In the genomic region with DNA sequence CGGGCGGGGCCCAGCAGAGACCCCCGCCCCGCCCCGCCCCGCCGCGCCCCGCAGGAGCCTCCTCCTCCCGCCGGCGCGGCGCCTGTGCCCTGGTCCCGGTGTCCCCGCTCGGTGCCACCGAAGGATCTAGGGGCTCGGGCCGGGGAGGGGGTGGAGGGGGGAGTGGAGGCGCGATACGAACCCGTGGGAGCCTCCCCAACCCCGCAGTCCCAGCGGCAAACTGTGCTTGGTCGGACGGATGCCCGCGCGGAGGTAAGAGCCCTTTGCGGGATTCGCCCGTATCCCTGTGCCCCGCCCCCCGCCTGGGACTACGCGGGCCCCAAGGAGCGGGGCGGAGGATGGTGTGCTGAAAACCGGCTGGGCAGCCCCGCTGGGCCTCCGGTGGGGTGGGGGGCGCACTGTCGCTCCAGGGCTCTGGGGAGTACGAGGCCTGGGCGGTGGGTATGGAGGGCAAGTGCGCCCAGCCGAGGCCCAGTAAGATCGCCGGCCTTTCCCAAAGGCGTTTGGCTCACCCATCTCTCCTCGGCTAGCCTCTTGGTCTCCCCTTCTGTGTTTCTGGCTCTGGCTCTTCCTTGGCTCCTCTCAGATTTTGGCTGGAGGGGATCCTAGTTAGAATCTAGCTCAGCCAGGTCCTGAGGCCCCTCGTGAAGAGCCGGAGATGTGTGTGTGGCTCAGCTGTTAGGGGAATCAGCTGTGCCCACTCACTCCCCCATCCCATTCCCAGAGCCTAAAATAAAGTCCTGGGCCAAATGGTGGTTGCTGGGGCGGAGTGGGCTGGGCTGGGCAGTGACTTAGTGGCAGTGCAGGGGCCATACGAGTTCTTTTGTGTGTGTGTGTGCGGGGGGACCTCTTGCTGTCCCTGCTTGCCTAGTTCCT, we compare ENCODE assay signal across 8 cellular contexts.
DNase-seq lines count a peak whose midpoint lies in the region; ATAC-seq and TF ChIP-seq lines count a peak whose summit lies in the region.

No MANE protein-coding gene starts in this region.

- H3K4me1 ChIP-seq in OCI-LY1 (ENCODE audit: insufficient read depth, low read length, severe bottlenecking): peaks cover 23% of the 10 kb centered on the region

- intact Hi-C loops in head of caudate nucleus (cut with DNase I): no loop called here

- no peak overlapping the region for H2AFZ ChIP-seq in OCI-LY1 (ENCODE audit: low read length)

- peak; percentile 10 for DNase-seq in EL
- DNase-seq in head of caudate nucleus: peak in 28 of 42 donors; percentile 23 to 71 (median 53)
- no peak for DNase-seq in H4 (ENCODE audit: low spot score)
- no peak for DNase-seq in erythroblast (lab: John Stamatoyannopoulos, UW)
- no peak for DNase-seq in inferior parietal cortex (ENCODE audit: extremely low spot score)

- no peak for TF ChIP-seq POLR2A in erythroblast (IDR thresholded peaks at IDR 0.05; ENCODE audit: low read length)

- peak overlapping the region; percentile 79 for H3K4me2 ChIP-seq in OCI-LY1 (ENCODE audit: low read length)

- H4K20me1 ChIP-seq in OCI-LY1 (ENCODE audit: insufficient read depth, low read length): no peaks in the 10 kb centered on the region

- no peak overlapping the region for H3K27ac ChIP-seq in OCI-LY1 (ENCODE audit: low read depth, low read length, poor library complexity, severe bottlenecking)

- no peak for TF ChIP-seq CTCF in OCI-LY1 (IDR thresholded peaks at IDR 0.05; ENCODE audit: low read length)

- no peaks in the 10 kb centered on the region for H3K79me2 ChIP-seq in OCI-LY1 (ENCODE audit: insufficient read depth, low read length)

- H3F3A ChIP-seq in OCI-LY1 (ENCODE audit: insufficient read depth, low read length): no peaks in the 10 kb centered on the region

- H3K9me2 ChIP-seq in OCI-LY1 (ENCODE audit: low read depth, low read length): no peaks in the 10 kb centered on the region

- no peaks in the 10 kb centered on the region for H3K36me3 ChIP-seq in OCI-LY1 (ENCODE audit: insufficient read depth, low read length)

- 0 out of 2 replicates have a peak, but pooled peaks cover 8% of the 10 kb centered on the region for H3K27me3 ChIP-seq in OCI-LY1 (ENCODE audit: insufficient read depth, low read length)

- H3K9ac ChIP-seq in OCI-LY1 (ENCODE audit: low read length): peak overlapping the region; percentile 61

- H3K9me3 ChIP-seq in OCI-LY1 (ENCODE audit: low read length): no peaks in the 10 kb centered on the region

- peak; percentile 6 for ATAC-seq in GM21717 (IDR thresholded peaks at IDR 0.05; ENCODE audit: unreplicated experiment)
- no peak for ATAC-seq in GM21576 (IDR thresholded peaks at IDR 0.05; ENCODE audit: unreplicated experiment)

- peak overlapping the region; percentile 60 for H3K4me3 ChIP-seq in OCI-LY1 (ENCODE audit: low read depth, low read length, poor library complexity, severe bottlenecking)

Comparison
In these comparisons a context has a peak if more than half of its experiments do, and no peak if none do; other contexts are left out.
1. DNase-seq: peak in EL (single experiment) and head of caudate nucleus (28 of 42); none in H4 (single experiment), erythroblast (0 of 2) and inferior parietal cortex (single experiment).